ENCODE assay signal across 25 cellular contexts in the genomic region with DNA sequence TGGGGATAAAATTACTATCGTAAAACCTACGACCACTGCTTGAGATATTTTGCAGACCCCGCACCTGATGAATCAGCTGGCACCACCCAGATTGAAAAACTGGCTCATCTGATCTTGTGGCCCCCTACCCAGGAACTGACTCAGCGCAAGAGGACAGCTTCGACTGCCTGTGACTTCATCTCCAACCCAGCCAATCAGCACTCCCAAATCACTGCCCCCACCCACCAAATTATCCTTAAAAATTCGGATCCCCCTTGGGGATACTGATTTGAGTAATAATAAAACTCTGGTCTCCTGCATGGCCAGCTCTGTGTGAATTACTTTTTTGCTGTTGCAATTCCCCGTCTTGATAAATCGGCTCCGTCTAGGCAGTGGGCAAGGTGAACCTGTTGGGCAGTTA.
"Had no signal": no experiment of that assay in that cellular context is flagged by ENCODE, and none has a peak within 500 bp of the region (broad histone marks: within the 10 kb centered on the region; RNA-seq: fewer than 3 reads in every experiment).

No MANE protein-coding gene starts in this region.

- H3K4me3 Mint-ChIP-seq: mesothelial cell of epicardium; naive B cell; natural killer cell; nephron progenitor cell; stimulated activated memory B cell treated with anti-CD40 and anti-IgM and Interleukin-4, amounts not matched to agents 10 μg/mL and 1 μg/mL and 100 μg/mL, for 72 hours had no signal

- H3K4me2 ChIP-seq: hepatocyte, smooth muscle cell had no signal

- H3K4me1 ChIP-seq: left ventricle myocardium inferior, right atrium auricular region, right lobe of liver, testis, thyroid gland, transverse colon, upper lobe of left lung had no signal

- DNase-seq: islet precursor cell; left ventricle myocardium inferior; mesendoderm; naive B cell; natural killer cell; nephron progenitor cell; ovary; right lobe of liver; stimulated activated CD4-positive, alpha-beta T cell treated with anti-CD3 and anti-CD28 coated beads, Interleukin-1b, Interleukin-23, amount 100 ng/mL, for 48 hours; stimulated activated CD4-positive, alpha-beta T cell treated with anti-CD3 and anti-CD28 coated beads, Interleukin-2, amount 100 ng/mL, for 48 hours; stimulated activated CD4-positive, alpha-beta T cell treated with anti-CD3 and anti-CD28 coated beads, Interleukin-4, amount 100 ng/mL, for 4 hours; stimulated activated CD8-positive, alpha-beta memory T cell treated with anti-CD3 and anti-CD28 coated beads, Interleukin-4, amount 100 ng/mL, for 48 hours; stimulated activated naive CD4-positive, alpha-beta T cell treated with Interleukin-2 at 50 U/mL for 16 hours; stomach; testis; thyroid gland; transverse colon; upper lobe of left lung had no signal

- H2AFZ ChIP-seq: hepatocyte had no signal

- H3K36me3 ChIP-seq: left ventricle myocardium inferior, ovary, right atrium auricular region, right lobe of liver, stomach, thyroid gland, transverse colon, upper lobe of left lung had no signal

- ATAC-seq: natural killer cell; right lobe of liver; stimulated activated memory B cell treated with anti-CD40 and anti-IgM and Interleukin-4, amounts not matched to agents 10 μg/mL and 1 μg/mL and 100 μg/mL, for 72 hours had no signal

- H3K27ac ChIP-seq: hepatocyte, left ventricle myocardium inferior, ovary, right atrium auricular region, right lobe of liver, stomach, testis, thyroid gland, transverse colon, upper lobe of left lung had no signal

- H3K27ac Mint-ChIP-seq: mesothelial cell of epicardium; naive B cell; natural killer cell; nephron progenitor cell; progenitor cell of endocrine pancreas; stimulated activated memory B cell treated with anti-CD40 and anti-IgM and Interleukin-4, amounts not matched to agents 10 μg/mL and 1 μg/mL and 100 μg/mL, for 72 hours had no signal

- H3K27me3 ChIP-seq: hepatocyte, ovary, right atrium auricular region, right lobe of liver, stomach, testis, thyroid gland, transverse colon, upper lobe of left lung had no signal

- H3K4me3 ChIP-seq: hepatocyte, left ventricle myocardium inferior, lung, ovary, right atrium auricular region, right lobe of liver, smooth muscle cell, stomach, testis, thyroid gland, transverse colon, upper lobe of left lung had no signal

- H3K36me3 Mint-ChIP-seq: mesothelial cell of epicardium; natural killer cell; stimulated activated memory B cell treated with anti-CD40 and anti-IgM and Interleukin-4, amounts not matched to agents 10 μg/mL and 1 μg/mL and 100 μg/mL, for 72 hours had no signal

- H3K79me2 ChIP-seq: hepatocyte had no signal

- H3K9me3 ChIP-seq: left ventricle myocardium inferior, ovary, right atrium auricular region, right lobe of liver, stomach, testis, thyroid gland, transverse colon, upper lobe of left lung had no signal

- H3K4me1 Mint-ChIP-seq: naive B cell; natural killer cell; stimulated activated memory B cell treated with anti-CD40 and anti-IgM and Interleukin-4, amounts not matched to agents 10 μg/mL and 1 μg/mL and 100 μg/mL, for 72 hours had no signal

- H3K9me3 Mint-ChIP-seq: natural killer cell, nephron progenitor cell had no signal
